Comparison of ENCODE assay signal across 20 cellular contexts in the genomic region with DNA sequence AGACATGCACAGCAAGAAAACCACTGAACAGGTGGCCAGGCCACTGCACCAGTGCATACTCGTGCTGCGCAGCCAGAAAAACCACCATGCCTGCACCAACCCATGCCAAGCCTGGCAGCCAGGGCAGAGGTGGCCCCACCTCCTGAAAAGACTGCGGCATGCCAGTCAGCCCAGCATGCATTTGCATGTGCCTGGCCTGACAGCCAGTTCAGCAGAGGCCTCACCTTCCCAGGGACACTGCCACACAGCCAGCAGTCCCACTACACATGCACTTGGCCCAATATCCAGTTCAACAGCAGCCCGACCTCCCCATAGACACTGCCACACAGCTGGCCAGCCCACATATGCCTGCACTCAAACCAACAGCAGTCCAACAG. TPM values are rescaled to one million over a fixed set of nuclear protein-coding genes. Genes with fewer than 3 reads are reported as not detected.
DNase-seq lines count a peak whose midpoint lies in the region; ATAC-seq, FAIRE-seq and TF ChIP-seq lines count a peak whose summit lies in the region.
"Had no signal": no experiment of that assay in that cellular context is flagged by ENCODE, and none has a peak within 500 bp of the region (broad histone marks: within the 10 kb centered on the region; RNA-seq: fewer than 3 reads in every experiment).

No MANE protein-coding gene starts in this region.

- intact Hi-C loops in kidney (cut with DNase I) (no loop called here), mucosa of descending colon (cut with DNase I, micrococcal nuclease) (no loop called here)

- H3K36me3 ChIP-seq in CD4-positive, CD25-positive, alpha-beta regulatory T cell (ENCODE audit: control insufficient read depth, insufficient read depth, low read length), result peaks cover 61% of the 10 kb centered on the region
- peaks cover 0 to 2% of the 10 kb centered on the region in 2 donors for H3K36me3 ChIP-seq in kidney (ENCODE audit: control insufficient read depth in 1 of 2, insufficient read depth in 2 of 2, low read length in 2 of 2)
- H3K36me3 ChIP-seq in mucosa of descending colon (ENCODE audit: low read depth), result no peaks in the 10 kb centered on the region

- H3K4me3 Mint-ChIP-seq in CD4-positive, CD25-positive, alpha-beta regulatory T cell, result no peak overlapping the region
- H3K4me3 Mint-ChIP-seq: CD4-positive, alpha-beta T cell had no signal

- H3K4me1 ChIP-seq in CD4-positive, CD25-positive, alpha-beta regulatory T cell (ENCODE audit: control insufficient read depth, insufficient read depth, low read length, poor library complexity, severe bottlenecking), result no peaks in the 10 kb centered on the region
- H3K4me1 ChIP-seq in kidney (ENCODE audit: control insufficient read depth in 1 of 2, insufficient read depth in 1 of 2, low read depth in 1 of 2, low read length in 2 of 2) (no peaks in the 10 kb centered on the region), mucosa of descending colon (ENCODE audit: low read depth) (no peaks in the 10 kb centered on the region)
- H3K4me1 ChIP-seq: BLaER1 treated with 17β-estradiol and CSF1 and Interleukin-3, amounts not matched to agents 10 nM and 100 nM had no signal

- TF ChIP-seq CTCF in kidney (IDR thresholded peaks at IDR 0.05; ENCODE audit: borderline replicate concordance, extremely low read depth, insufficient read depth), result no peak
- no peak for TF ChIP-seq CTCF in mucosa of descending colon (IDR thresholded peaks at IDR 0.05)

- no peak overlapping the region for H3K4me3 ChIP-seq in CD4-positive, CD25-positive, alpha-beta regulatory T cell (ENCODE audit: low read depth, low read length)
- H3K4me3 ChIP-seq in kidney (ENCODE audit: low read length in 2 of 2), result no peak overlapping the region
- no peak overlapping the region for H3K4me3 ChIP-seq in mucosa of descending colon
- H3K4me3 ChIP-seq: BLaER1 treated with 17β-estradiol and CSF1 and Interleukin-3, amounts not matched to agents 10 nM and 100 nM; GM23248; K562 had no signal

- peaks cover 8 to 21% (median 17%) of the 10 kb centered on the region in 4 donors for H3K4me1 Mint-ChIP-seq in CD4-positive, CD25-positive, alpha-beta regulatory T cell

- ATAC-seq in CD4-positive, CD25-positive, alpha-beta regulatory T cell (ENCODE audit: low read depth in 2 of 2), result no peak
- ATAC-seq in GM19324 (IDR thresholded peaks at IDR 0.05; ENCODE audit: low FRiP score, unreplicated experiment) (peak; percentile 30), HG02571 (IDR thresholded peaks at IDR 0.05; ENCODE audit: unreplicated experiment) (no peak), mucosa of descending colon (no peak), esophagus mucosa (no peak)
- ATAC-seq: K562 had no signal

- no peaks in the 10 kb centered on the region for H3K27me3 Mint-ChIP-seq in CD4-positive, CD25-positive, alpha-beta regulatory T cell
- H3K27me3 Mint-ChIP-seq: CD4-positive, alpha-beta T cell had no signal

- H3K27ac ChIP-seq in CD4-positive, CD25-positive, alpha-beta regulatory T cell (ENCODE audit: insufficient read depth, low read length, poor library complexity, severe bottlenecking), result no peak overlapping the region
- H3K27ac ChIP-seq in kidney (ENCODE audit: low read depth in 2 of 2, low read length in 2 of 2), result no peak overlapping the region
- H3K27ac ChIP-seq: BLaER1 treated with 17β-estradiol and CSF1 and Interleukin-3, amounts not matched to agents 10 nM and 100 nM; GM23248 had no signal

- peaks cover 87% of the 10 kb centered on the region for H3K36me3 Mint-ChIP-seq in CD4-positive, CD25-positive, alpha-beta regulatory T cell

- H3K9me3 ChIP-seq in CD4-positive, CD25-positive, alpha-beta regulatory T cell (ENCODE audit: control insufficient read depth in 2 of 2, low read length in 2 of 2), result no peaks in the 10 kb centered on the region
- H3K9me3 ChIP-seq in kidney (ENCODE audit: control insufficient read depth in 1 of 2, low read length in 2 of 2) (peaks cover 0 to 4% of the 10 kb centered on the region in 2 donors), mucosa of descending colon (peaks cover 2% of the 10 kb centered on the region)

- DNase-seq in CD4-positive, CD25-positive, alpha-beta regulatory T cell, result no peak
- DNase-seq in HTR-8/SVneo (ENCODE audit: insufficient read length, low spot score) (no peak), kidney (peak; percentile 58), mucosa of descending colon (no peak), NCI-H2081 (lab: John Stamatoyannopoulos, UW) (no peak)
- DNase-seq: ACHN; Calu3; CD4-positive, alpha-beta T cell; DMS79; EL; GM23248 had no signal

- H3K9me3 Mint-ChIP-seq in CD4-positive, CD25-positive, alpha-beta regulatory T cell, result peaks cover 0 to 12% (median 3%) of the 10 kb centered on the region in 7 donors

- FAIRE-seq in HTR-8/SVneo (lab: Jason Lieb, UNC) (peak; percentile 54), kidney (lab: Jason Lieb, UNC) (no peak)
- FAIRE-seq: G401.6, GM12891, GM19239, H54, K562 had no signal

- H3K27ac Mint-ChIP-seq in CD4-positive, CD25-positive, alpha-beta regulatory T cell, result peak overlapping the region in 2 of 3 donors; percentile 22 to 27
- H3K27ac Mint-ChIP-seq: CD4-positive, alpha-beta T cell had no signal

- H3K9ac ChIP-seq in kidney (ENCODE audit: low read length in 2 of 2), result no peak overlapping the region
- H3K9ac ChIP-seq: BLaER1 treated with 17β-estradiol and CSF1 and Interleukin-3, amounts not matched to agents 10 nM and 100 nM; GM23248 had no signal

- H3K27me3 ChIP-seq in CD4-positive, CD25-positive, alpha-beta regulatory T cell (ENCODE audit: control insufficient read depth, insufficient read depth, low read length), result no peaks in the 10 kb centered on the region
- H3K27me3 ChIP-seq: BLaER1 treated with 17β-estradiol and CSF1 and Interleukin-3, amounts not matched to agents 10 nM and 100 nM had no signal

RNA-seq across cellular contexts. Expression of a gene that starts 43.5 kb away (rescaled TPM):
- total RNA-seq in CD4-positive, CD25-positive, alpha-beta regulatory T cell, result 28.1 TPM
- polyA plus RNA-seq in CD4-positive, CD25-positive, alpha-beta regulatory T cell, result 10 to 100 TPM; 22.3 to 28.3 (median 22.8) TPM
- total RNA-seq in kidney, result 31.6 TPM
- 6.4 TPM for polyA plus RNA-seq in kidney (ENCODE audit: insufficient read depth, low read depth, low replicate concordance)
- total RNA-seq in mucosa of descending colon, result 100 to 1,000 TPM in 1 of 3 donors, 10 to 100 TPM in 2; 45.6 to 118 (median 50.4) TPM
- total RNA-seq in esophagus mucosa, result 4.8 TPM
